ENCODE assay signal across 1 cellular context in the genomic region with DNA sequence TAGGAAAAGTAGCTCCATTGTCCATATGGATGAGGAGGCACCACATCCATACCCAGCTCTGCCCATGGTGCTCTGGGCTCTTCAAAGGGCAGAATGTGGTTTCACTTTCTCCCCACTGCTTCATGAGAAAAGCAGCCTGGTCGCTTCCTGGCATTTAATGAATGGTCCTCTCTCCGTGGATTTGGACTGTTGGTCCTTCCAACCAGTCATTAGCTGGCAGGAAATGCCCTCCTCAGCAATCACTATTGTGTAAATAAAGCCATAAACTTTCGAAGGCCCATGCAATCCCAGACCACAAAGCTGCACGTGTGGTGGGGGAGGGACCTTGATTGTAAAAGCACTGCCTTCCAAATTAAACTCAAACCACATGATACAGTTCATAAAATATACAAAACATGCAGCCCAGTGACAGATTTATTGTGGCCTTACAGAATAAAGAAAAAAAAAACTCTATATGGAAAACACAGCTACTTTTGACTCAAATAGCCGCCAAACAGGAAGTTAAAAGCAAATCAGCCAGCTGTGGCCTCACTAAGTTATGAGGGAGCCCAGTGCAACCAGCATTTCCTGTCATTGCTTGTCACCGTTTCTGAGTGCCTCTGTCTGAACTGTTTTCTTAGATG.
TF ChIP-seq lines count a peak whose summit lies in the region.

No MANE protein-coding gene starts in this region.

TF ChIP-seq in HepG2, 621 proteins besides CTCF, POLR2A, EP300 and RAD21 (continued from another document and continues in another):
- no peak for TF ChIP-seq MYPOP (CRISPR knock-in tag; IDR thresholded peaks at IDR 0.05)
- TF ChIP-seq, protein P1, sequence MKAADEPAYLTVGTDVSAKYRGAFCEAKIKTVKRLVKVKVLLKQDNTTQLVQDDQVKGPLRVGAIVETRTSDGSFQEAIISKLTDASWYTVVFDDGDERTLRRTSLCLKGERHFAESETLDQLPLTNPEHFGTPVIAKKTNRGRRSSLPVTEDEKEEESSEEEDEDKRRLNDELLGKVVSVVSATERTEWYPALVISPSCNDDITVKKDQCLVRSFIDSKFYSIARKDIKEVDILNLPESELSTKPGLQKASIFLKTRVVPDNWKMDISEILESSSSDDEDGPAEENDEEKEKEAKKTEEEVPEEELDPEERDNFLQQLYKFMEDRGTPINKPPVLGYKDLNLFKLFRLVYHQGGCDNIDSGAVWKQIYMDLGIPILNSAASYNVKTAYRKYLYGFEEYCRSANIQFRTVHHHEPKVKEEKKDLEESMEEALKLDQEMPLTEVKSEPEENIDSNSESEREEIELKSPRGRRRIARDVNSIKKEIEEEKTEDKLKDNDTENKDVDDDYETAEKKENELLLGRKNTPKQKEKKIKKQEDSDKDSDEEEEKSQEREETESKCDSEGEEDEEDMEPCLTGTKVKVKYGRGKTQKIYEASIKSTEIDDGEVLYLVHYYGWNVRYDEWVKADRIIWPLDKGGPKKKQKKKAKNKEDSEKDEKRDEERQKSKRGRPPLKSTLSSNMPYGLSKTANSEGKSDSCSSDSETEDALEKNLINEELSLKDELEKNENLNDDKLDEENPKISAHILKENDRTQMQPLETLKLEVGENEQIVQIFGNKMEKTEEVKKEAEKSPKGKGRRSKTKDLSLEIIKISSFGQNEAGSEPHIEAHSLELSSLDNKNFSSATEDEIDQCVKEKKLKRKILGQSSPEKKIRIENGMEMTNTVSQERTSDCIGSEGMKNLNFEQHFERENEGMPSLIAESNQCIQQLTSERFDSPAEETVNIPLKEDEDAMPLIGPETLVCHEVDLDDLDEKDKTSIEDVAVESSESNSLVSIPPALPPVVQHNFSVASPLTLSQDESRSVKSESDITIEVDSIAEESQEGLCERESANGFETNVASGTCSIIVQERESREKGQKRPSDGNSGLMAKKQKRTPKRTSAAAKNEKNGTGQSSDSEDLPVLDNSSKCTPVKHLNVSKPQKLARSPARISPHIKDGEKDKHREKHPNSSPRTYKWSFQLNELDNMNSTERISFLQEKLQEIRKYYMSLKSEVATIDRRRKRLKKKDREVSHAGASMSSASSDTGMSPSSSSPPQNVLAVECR (CRISPR knock-in tag; IDR thresholded peaks at IDR 0.05; ENCODE audit: borderline replicate concordance): no peak; the same call in 1 of the 2 replicates
- no peak for TF ChIP-seq SP2 (CRISPR knock-in tag; IDR thresholded peaks at IDR 0.05)
- TF ChIP-seq, protein P2, sequence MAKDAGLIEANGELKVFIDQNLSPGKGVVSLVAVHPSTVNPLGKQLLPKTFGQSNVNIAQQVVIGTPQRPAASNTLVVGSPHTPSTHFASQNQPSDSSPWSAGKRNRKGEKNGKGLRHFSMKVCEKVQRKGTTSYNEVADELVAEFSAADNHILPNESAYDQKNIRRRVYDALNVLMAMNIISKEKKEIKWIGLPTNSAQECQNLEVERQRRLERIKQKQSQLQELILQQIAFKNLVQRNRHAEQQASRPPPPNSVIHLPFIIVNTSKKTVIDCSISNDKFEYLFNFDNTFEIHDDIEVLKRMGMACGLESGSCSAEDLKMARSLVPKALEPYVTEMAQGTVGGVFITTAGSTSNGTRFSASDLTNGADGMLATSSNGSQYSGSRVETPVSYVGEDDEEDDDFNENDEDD (CRISPR knock-in tag; IDR thresholded peaks at IDR 0.05; ENCODE audit: borderline replicate concordance): peak; percentile 45; the same call in 1 of the 2 replicates
- 0 out of 2 replicates have a peak, but pooled peaks have one; percentile 28 for TF ChIP-seq RCOR2 (CRISPR knock-in tag; IDR thresholded peaks at IDR 0.05)
- no peak for TF ChIP-seq ZNF557 (CRISPR knock-in tag; IDR thresholded peaks at IDR 0.05)
- TF ChIP-seq FOXK1 (CRISPR knock-in tag; IDR thresholded peaks at IDR 0.05; ENCODE audit: borderline replicate concordance, low read depth): no peak
- no peak for TF ChIP-seq ZNF674 (CRISPR knock-in tag; IDR thresholded peaks at IDR 0.05; ENCODE audit: low read depth)
- peak; percentile 42; the same call in 1 of the 2 replicates for TF ChIP-seq CEBPG (CRISPR knock-in tag; IDR thresholded peaks at IDR 0.05)
- peak; percentile 62; the same call in 1 of the 2 replicates for TF ChIP-seq NFIC (IDR thresholded peaks at IDR 0.05; ENCODE audit: low read length)
- TF ChIP-seq ZNF768 (CRISPR knock-in tag; IDR thresholded peaks at IDR 0.05): no peak
- no peak; the same call in 1 of the 2 replicates for TF ChIP-seq SMAD3 (CRISPR knock-in tag; IDR thresholded peaks at IDR 0.05)
- TF ChIP-seq KDM1A (CRISPR knock-in tag; IDR thresholded peaks at IDR 0.05): no peak
- TF ChIP-seq ZFAT (CRISPR knock-in tag; conservative IDR thresholded peaks at IDR 0.05): no peak
- TF ChIP-seq ZNF33B (CRISPR knock-in tag; IDR thresholded peaks at IDR 0.05): no peak
- 0 out of 2 replicates have a peak, but pooled peaks have one; percentile 30 for TF ChIP-seq ZMYM4 (CRISPR knock-in tag; IDR thresholded peaks at IDR 0.05)
- TF ChIP-seq KDM5A (IDR thresholded peaks at IDR 0.05; ENCODE audit: borderline replicate concordance, low read length): no peak
- no peak for TF ChIP-seq CREB1 (IDR thresholded peaks at IDR 0.05)
- no peak for TF ChIP-seq CREB1 (CRISPR knock-in tag; IDR thresholded peaks at IDR 0.05)
- TF ChIP-seq, protein P3, sequence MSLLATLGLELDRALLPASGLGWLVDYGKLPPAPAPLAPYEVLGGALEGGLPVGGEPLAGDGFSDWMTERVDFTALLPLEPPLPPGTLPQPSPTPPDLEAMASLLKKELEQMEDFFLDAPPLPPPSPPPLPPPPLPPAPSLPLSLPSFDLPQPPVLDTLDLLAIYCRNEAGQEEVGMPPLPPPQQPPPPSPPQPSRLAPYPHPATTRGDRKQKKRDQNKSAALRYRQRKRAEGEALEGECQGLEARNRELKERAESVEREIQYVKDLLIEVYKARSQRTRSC (CRISPR knock-in tag; IDR thresholded peaks at IDR 0.05; ENCODE audit: low read depth): no peak
- no peak for TF ChIP-seq ZNF652 (CRISPR knock-in tag; IDR thresholded peaks at IDR 0.05; ENCODE audit: borderline replicate concordance, low read depth)
- no peak for TF ChIP-seq KLF11 (CRISPR knock-in tag; IDR thresholded peaks at IDR 0.05)
- TF ChIP-seq FOXA3 (CRISPR knock-in tag; IDR thresholded peaks at IDR 0.05): peak; percentile 76
- TF ChIP-seq FOXP1 (IDR thresholded peaks at IDR 0.05): no peak
- TF ChIP-seq FOXP1 (CRISPR knock-in tag; IDR thresholded peaks at IDR 0.05): peak; percentile 53
- TF ChIP-seq ZFP37 (CRISPR knock-in tag; IDR thresholded peaks at IDR 0.05; ENCODE audit: borderline replicate concordance): no peak
- peak; percentile 32; the same call in 1 of the 2 replicates for TF ChIP-seq MAFF (IDR thresholded peaks at IDR 0.05; ENCODE audit: low read depth, low read length)
- TF ChIP-seq THAP7 (CRISPR knock-in tag; IDR thresholded peaks at IDR 0.05): no peak
- no peak for TF ChIP-seq GLI4 (CRISPR knock-in tag; IDR thresholded peaks at IDR 0.05; ENCODE audit: borderline replicate concordance)
- TF ChIP-seq SIX4 (CRISPR knock-in tag; IDR thresholded peaks at IDR 0.05): no peak
- TF ChIP-seq PAWR (CRISPR knock-in tag; IDR thresholded peaks at IDR 0.05; ENCODE audit: borderline replicate concordance): no peak
- no peak for TF ChIP-seq HMGXB3 (CRISPR knock-in tag; IDR thresholded peaks at IDR 0.05; ENCODE audit: borderline replicate concordance)
- TF ChIP-seq ZNF773 (CRISPR knock-in tag; IDR thresholded peaks at IDR 0.05; ENCODE audit: borderline replicate concordance): no peak
- TF ChIP-seq RORA (CRISPR knock-in tag; IDR thresholded peaks at IDR 0.05): no peak
- no peak for TF ChIP-seq NFATC3 (CRISPR knock-in tag; IDR thresholded peaks at IDR 0.05)
- TF ChIP-seq FOXP4 (CRISPR knock-in tag; IDR thresholded peaks at IDR 0.05): peak; percentile 74
- no peak for TF ChIP-seq ZNF574 (CRISPR knock-in tag; IDR thresholded peaks at IDR 0.05)
- no peak for TF ChIP-seq ZNF331 (CRISPR knock-in tag; IDR thresholded peaks at IDR 0.05)
- no peak for TF ChIP-seq ZNF274 (CRISPR knock-in tag; IDR thresholded peaks at IDR 0.05)
- peak; percentile 58 for TF ChIP-seq RARA (CRISPR knock-in tag; IDR thresholded peaks at IDR 0.05)
